ENCODE assay signal across 12 cellular contexts in genomic region chr14:93044116-93044515, GRCh38.
DNase-seq lines count a peak whose midpoint lies in the region; ATAC-seq and TF ChIP-seq lines count a peak whose summit lies in the region.
"Had no signal": no experiment of that assay in that cellular context is flagged by ENCODE, and none has a peak within 500 bp of the region (broad histone marks: within the 10 kb centered on the region; RNA-seq: fewer than 3 reads in every experiment).

No MANE protein-coding gene starts in this region.

- CTCF ChIA-PET in CD8-positive, alpha-beta T cell (lab: Charles Lee): interaction anchor here (1.4 kb wide), 2 partner anchors 10 to 69 kb away, joined by 4 to 6 read pairs; no protein-coding TSS in a partner anchor
- CTCF ChIA-PET in activated CD4-positive, alpha-beta memory T cell treated with anti-CD3 and anti-CD28 coated beads, Interleukin-2, amount 10 ng/mL, durations not matched to agents 7 days and 5 days (lab: Charles Lee): interaction anchor here (0.6 kb wide), 1 partner anchor 11 kb away, joined by 3 read pairs; no protein-coding TSS in a partner anchor

- H3K36me3 ChIP-seq in CD8-positive, alpha-beta T cell (ENCODE audit: insufficient read depth, low read length): peaks cover 3% of the 10 kb centered on the region
- peaks cover 0 to 8% (median 0%) of the 10 kb centered on the region in 6 donors for H3K36me3 ChIP-seq in spleen

- no peaks in the 10 kb centered on the region for H3K9me3 Mint-ChIP-seq in CD8-positive, alpha-beta T cell
- no peaks in the 10 kb centered on the region for H3K9me3 Mint-ChIP-seq in immature natural killer cell
- no peaks in the 10 kb centered on the region for H3K9me3 Mint-ChIP-seq in activated CD4-positive, alpha-beta memory T cell treated with anti-CD3 and anti-CD28 coated beads, Interleukin-2, amount 10 ng/mL, durations not matched to agents 7 days and 5 days
- H3K9me3 Mint-ChIP-seq in stimulated activated naive CD8-positive, alpha-beta T cell treated with anti-CD3 and anti-CD28 coated beads, Interleukin-15, amount 100 ng/mL, for 72 hours: no peaks in the 10 kb centered on the region
- H3K9me3 Mint-ChIP-seq: activated naive CD4-positive, alpha-beta T cell treated with anti-CD3 and anti-CD28 coated beads, Interleukin-2, amount 50 U/mL, for 72 hours had no signal

- intact Hi-C loops in CD8-positive, alpha-beta T cell (cut with DNase I, micrococcal nuclease): no loop called here
- intact Hi-C loops in spleen (cut with DNase I; ENCODE audit: low total_unique reads): no loop called here

- peaks cover 56% of the 10 kb centered on the region for H3K4me1 Mint-ChIP-seq in CD8-positive, alpha-beta T cell (ENCODE audit: low read depth)
- H3K4me1 Mint-ChIP-seq in immature natural killer cell: peaks cover 81 to 84% of the 10 kb centered on the region in 2 donors
- peaks cover 12% of the 10 kb centered on the region for H3K4me1 Mint-ChIP-seq in activated CD4-positive, alpha-beta memory T cell treated with anti-CD3 and anti-CD28 coated beads, Interleukin-2, amount 10 ng/mL, durations not matched to agents 7 days and 5 days
- peaks cover 81% of the 10 kb centered on the region for H3K4me1 Mint-ChIP-seq in stimulated activated naive CD8-positive, alpha-beta T cell treated with anti-CD3 and anti-CD28 coated beads, Interleukin-15, amount 100 ng/mL, for 72 hours

- no peak for TF ChIP-seq CTCF in CD8-positive, alpha-beta T cell (IDR thresholded peaks at IDR 0.05)
- no peak for TF ChIP-seq CTCF in spleen (IDR thresholded peaks at IDR 0.05 in 8 of 11, conservative IDR thresholded peaks at IDR 0.05 in 3 of 11)
- TF ChIP-seq CTCF in foreskin fibroblast (IDR thresholded peaks at IDR 0.05; ENCODE audit: low read depth, low read length): no peak

- no peak overlapping the region for H3K4me3 Mint-ChIP-seq in CD8-positive, alpha-beta T cell
- H3K4me3 Mint-ChIP-seq in immature natural killer cell: peak overlapping the region; percentile 41 to 75 (median 54)
- H3K4me3 Mint-ChIP-seq in activated CD4-positive, alpha-beta memory T cell treated with anti-CD3 and anti-CD28 coated beads, Interleukin-2, amount 10 ng/mL, durations not matched to agents 7 days and 5 days: no peak overlapping the region
- H3K4me3 Mint-ChIP-seq in stimulated activated naive CD8-positive, alpha-beta T cell treated with anti-CD3 and anti-CD28 coated beads, Interleukin-15, amount 100 ng/mL, for 72 hours: peak overlapping the region in 1 of 2 donors; percentile 58
- H3K4me3 Mint-ChIP-seq: activated CD4-positive, alpha-beta T cell treated with anti-CD3 and anti-CD28 coated beads for 36 hours had no signal

- H3K36me3 Mint-ChIP-seq in CD8-positive, alpha-beta T cell: peaks cover 12% of the 10 kb centered on the region
- peaks cover 0 to 5% (median 0%) of the 10 kb centered on the region in 3 donors for H3K36me3 Mint-ChIP-seq in immature natural killer cell
- H3K36me3 Mint-ChIP-seq in activated CD4-positive, alpha-beta memory T cell treated with anti-CD3 and anti-CD28 coated beads, Interleukin-2, amount 10 ng/mL, durations not matched to agents 7 days and 5 days (ENCODE audit: low read depth): no peaks in the 10 kb centered on the region
- H3K36me3 Mint-ChIP-seq: activated naive CD4-positive, alpha-beta T cell treated with anti-CD3 and anti-CD28 coated beads, Interleukin-2, amount 50 U/mL, for 72 hours had no signal

- H3K9me3 ChIP-seq in CD8-positive, alpha-beta T cell (ENCODE audit: low read length): no peaks in the 10 kb centered on the region
- no peaks in the 10 kb centered on the region for H3K9me3 ChIP-seq in spleen

- H3K27me3 Mint-ChIP-seq in CD8-positive, alpha-beta T cell (ENCODE audit: low read depth): no peaks in the 10 kb centered on the region
- peaks cover 0 to 8% (median 4%) of the 10 kb centered on the region in 3 donors for H3K27me3 Mint-ChIP-seq in immature natural killer cell (ENCODE audit: low read depth in 3 of 3)
- H3K27me3 Mint-ChIP-seq in activated CD4-positive, alpha-beta memory T cell treated with anti-CD3 and anti-CD28 coated beads, Interleukin-2, amount 10 ng/mL, durations not matched to agents 7 days and 5 days: no peaks in the 10 kb centered on the region
- no peaks in the 10 kb centered on the region for H3K27me3 Mint-ChIP-seq in stimulated activated naive CD8-positive, alpha-beta T cell treated with anti-CD3 and anti-CD28 coated beads, Interleukin-15, amount 100 ng/mL, for 72 hours
- H3K27me3 Mint-ChIP-seq: activated CD4-positive, alpha-beta T cell treated with anti-CD3 and anti-CD28 coated beads for 36 hours had no signal

- no peak overlapping the region for H3K27ac ChIP-seq in CD8-positive, alpha-beta T cell (ENCODE audit: low read depth, low read length)
- H3K27ac ChIP-seq in spleen: peak overlapping the region in 7 of 8 donors; percentile 12 to 84 (median 66)

- POLR2A ChIA-PET in CD8-positive, alpha-beta T cell (lab: Charles Lee): no interaction called here
- POLR2A ChIA-PET in activated CD4-positive, alpha-beta memory T cell treated with anti-CD3 and anti-CD28 coated beads, Interleukin-2, amount 10 ng/mL, durations not matched to agents 7 days and 5 days (lab: Charles Lee): no interaction called here

- no peak for TF ChIP-seq POLR2A in spleen (IDR thresholded peaks at IDR 0.05)

- no peak overlapping the region for H3K4me3 ChIP-seq in CD8-positive, alpha-beta T cell (ENCODE audit: low read depth, low read length)
- H3K4me3 ChIP-seq in spleen (no peak overlapping the region), foreskin fibroblast (ENCODE audit: low read depth in 1 of 2, low read length in 2 of 2) (no peak overlapping the region)

- no peaks in the 10 kb centered on the region for H3K27me3 ChIP-seq in CD8-positive, alpha-beta T cell (ENCODE audit: insufficient read depth, low read length)
- no peaks in the 10 kb centered on the region for H3K27me3 ChIP-seq in spleen (replicated peaks in 1 of 7)

- peaks cover 59% of the 10 kb centered on the region for H3K4me1 ChIP-seq in CD8-positive, alpha-beta T cell (ENCODE audit: insufficient read depth, low read length)
- peaks cover 55 to 95% (median 86%) of the 10 kb centered on the region in 6 donors for H3K4me1 ChIP-seq in spleen

- H3K27ac Mint-ChIP-seq in CD8-positive, alpha-beta T cell: peak overlapping the region; percentile 39
- H3K27ac Mint-ChIP-seq in immature natural killer cell: peak overlapping the region in 5 of 6 donors; percentile 52 to 93 (median 87)
- H3K27ac Mint-ChIP-seq in activated CD4-positive, alpha-beta memory T cell treated with anti-CD3 and anti-CD28 coated beads, Interleukin-2, amount 10 ng/mL, durations not matched to agents 7 days and 5 days: no peak overlapping the region
- H3K27ac Mint-ChIP-seq in stimulated activated naive CD8-positive, alpha-beta T cell treated with anti-CD3 and anti-CD28 coated beads, Interleukin-15, amount 100 ng/mL, for 72 hours: peak overlapping the region in 1 of 2 donors; percentile 23
- H3K27ac Mint-ChIP-seq: activated CD4-positive, alpha-beta T cell treated with anti-CD3 and anti-CD28 coated beads for 36 hours had no signal

- no peak for DNase-seq in CD8-positive, alpha-beta T cell
- DNase-seq in SW480 (ENCODE audit: low spot score) (peak; percentile 88), immature natural killer cell (no peak), spleen (no peak), foreskin fibroblast (no peak)
- no peak for DNase-seq in activated CD4-positive, alpha-beta memory T cell treated with anti-CD3 and anti-CD28 coated beads, Interleukin-2, amount 10 ng/mL, durations not matched to agents 7 days and 5 days
- DNase-seq in stimulated activated naive CD8-positive, alpha-beta T cell treated with anti-CD3 and anti-CD28 coated beads, Interleukin-15, amount 100 ng/mL, for 72 hours: no peak
- DNase-seq: activated CD4-positive, alpha-beta T cell treated with anti-CD3 and anti-CD28 coated beads for 36 hours; NCI-H1694 treated with DMSO at 0.1 percent for 48 hours; retina had no signal

- WGBS in spleen, 5 donors: 80 to 92% (median 88%) methylated on average over 7 of the region's 7 CpGs

- no peak for ATAC-seq in CD8-positive, alpha-beta T cell
- ATAC-seq in HG03469 (IDR thresholded peaks at IDR 0.05; ENCODE audit: unreplicated experiment): no peak
- no peak for ATAC-seq in stimulated activated naive CD8-positive, alpha-beta T cell treated with anti-CD3 and anti-CD28 coated beads, Interleukin-15, amount 100 ng/mL, for 72 hours
- ATAC-seq: activated CD4-positive, alpha-beta T cell treated with anti-CD3 and anti-CD28 coated beads for 36 hours; activated naive CD4-positive, alpha-beta T cell treated with anti-CD3 and anti-CD28 coated beads, Interleukin-2, amount 50 U/mL, for 72 hours had no signal

Comparison
In these comparisons a context has a peak if more than half of its experiments do, and no peak if none do; other contexts are left out.
1. H3K4me3 Mint-ChIP-seq: peak in immature natural killer cell (5 of 5); none in CD8-positive, alpha-beta T cell (single experiment) and activated CD4-positive, alpha-beta memory T cell treated with anti-CD3 and anti-CD28 coated beads, Interleukin-2, amount 10 ng/mL, durations not matched to agents 7 days and 5 days (single experiment).